In the genomic region with DNA sequence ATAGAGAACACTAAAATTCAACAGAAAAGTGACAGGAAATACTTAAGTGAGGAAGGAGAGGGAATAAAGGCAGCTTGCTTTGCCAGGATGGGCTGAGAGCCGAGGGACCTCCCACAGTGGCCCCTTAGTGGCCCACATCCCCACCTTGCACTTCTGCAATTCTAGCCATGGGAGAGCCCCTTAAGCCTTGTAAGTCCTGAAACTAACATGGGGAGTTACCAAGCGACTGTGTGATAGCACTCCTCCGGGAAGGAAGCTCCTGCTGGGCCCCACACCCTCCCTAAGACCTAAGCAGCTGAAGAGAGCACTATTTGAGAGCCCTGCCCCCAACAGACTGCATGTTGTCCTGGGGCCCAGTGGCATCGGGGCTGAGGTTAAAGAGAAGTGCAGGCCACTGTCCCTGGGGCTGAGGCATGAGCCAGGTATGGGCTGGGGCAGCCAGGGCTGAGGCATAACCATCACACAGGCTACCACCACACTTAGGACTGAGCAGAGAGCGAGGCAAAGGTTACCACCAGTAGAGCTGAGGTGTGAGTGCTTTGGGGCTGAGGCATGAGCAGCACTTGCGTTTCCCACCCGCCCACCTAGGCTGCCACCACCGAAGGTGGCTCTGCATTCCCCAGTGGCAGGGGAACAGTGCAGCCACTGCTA, we compare ENCODE assay signal across 2 cellular contexts.
TF ChIP-seq lines count a peak whose summit lies in the region.

No MANE protein-coding gene starts in this region.

TF ChIP-seq in GM23338, 12 proteins besides CTCF, POLR2A, EP300 and RAD21:
- TF ChIP-seq, protein P1, sequence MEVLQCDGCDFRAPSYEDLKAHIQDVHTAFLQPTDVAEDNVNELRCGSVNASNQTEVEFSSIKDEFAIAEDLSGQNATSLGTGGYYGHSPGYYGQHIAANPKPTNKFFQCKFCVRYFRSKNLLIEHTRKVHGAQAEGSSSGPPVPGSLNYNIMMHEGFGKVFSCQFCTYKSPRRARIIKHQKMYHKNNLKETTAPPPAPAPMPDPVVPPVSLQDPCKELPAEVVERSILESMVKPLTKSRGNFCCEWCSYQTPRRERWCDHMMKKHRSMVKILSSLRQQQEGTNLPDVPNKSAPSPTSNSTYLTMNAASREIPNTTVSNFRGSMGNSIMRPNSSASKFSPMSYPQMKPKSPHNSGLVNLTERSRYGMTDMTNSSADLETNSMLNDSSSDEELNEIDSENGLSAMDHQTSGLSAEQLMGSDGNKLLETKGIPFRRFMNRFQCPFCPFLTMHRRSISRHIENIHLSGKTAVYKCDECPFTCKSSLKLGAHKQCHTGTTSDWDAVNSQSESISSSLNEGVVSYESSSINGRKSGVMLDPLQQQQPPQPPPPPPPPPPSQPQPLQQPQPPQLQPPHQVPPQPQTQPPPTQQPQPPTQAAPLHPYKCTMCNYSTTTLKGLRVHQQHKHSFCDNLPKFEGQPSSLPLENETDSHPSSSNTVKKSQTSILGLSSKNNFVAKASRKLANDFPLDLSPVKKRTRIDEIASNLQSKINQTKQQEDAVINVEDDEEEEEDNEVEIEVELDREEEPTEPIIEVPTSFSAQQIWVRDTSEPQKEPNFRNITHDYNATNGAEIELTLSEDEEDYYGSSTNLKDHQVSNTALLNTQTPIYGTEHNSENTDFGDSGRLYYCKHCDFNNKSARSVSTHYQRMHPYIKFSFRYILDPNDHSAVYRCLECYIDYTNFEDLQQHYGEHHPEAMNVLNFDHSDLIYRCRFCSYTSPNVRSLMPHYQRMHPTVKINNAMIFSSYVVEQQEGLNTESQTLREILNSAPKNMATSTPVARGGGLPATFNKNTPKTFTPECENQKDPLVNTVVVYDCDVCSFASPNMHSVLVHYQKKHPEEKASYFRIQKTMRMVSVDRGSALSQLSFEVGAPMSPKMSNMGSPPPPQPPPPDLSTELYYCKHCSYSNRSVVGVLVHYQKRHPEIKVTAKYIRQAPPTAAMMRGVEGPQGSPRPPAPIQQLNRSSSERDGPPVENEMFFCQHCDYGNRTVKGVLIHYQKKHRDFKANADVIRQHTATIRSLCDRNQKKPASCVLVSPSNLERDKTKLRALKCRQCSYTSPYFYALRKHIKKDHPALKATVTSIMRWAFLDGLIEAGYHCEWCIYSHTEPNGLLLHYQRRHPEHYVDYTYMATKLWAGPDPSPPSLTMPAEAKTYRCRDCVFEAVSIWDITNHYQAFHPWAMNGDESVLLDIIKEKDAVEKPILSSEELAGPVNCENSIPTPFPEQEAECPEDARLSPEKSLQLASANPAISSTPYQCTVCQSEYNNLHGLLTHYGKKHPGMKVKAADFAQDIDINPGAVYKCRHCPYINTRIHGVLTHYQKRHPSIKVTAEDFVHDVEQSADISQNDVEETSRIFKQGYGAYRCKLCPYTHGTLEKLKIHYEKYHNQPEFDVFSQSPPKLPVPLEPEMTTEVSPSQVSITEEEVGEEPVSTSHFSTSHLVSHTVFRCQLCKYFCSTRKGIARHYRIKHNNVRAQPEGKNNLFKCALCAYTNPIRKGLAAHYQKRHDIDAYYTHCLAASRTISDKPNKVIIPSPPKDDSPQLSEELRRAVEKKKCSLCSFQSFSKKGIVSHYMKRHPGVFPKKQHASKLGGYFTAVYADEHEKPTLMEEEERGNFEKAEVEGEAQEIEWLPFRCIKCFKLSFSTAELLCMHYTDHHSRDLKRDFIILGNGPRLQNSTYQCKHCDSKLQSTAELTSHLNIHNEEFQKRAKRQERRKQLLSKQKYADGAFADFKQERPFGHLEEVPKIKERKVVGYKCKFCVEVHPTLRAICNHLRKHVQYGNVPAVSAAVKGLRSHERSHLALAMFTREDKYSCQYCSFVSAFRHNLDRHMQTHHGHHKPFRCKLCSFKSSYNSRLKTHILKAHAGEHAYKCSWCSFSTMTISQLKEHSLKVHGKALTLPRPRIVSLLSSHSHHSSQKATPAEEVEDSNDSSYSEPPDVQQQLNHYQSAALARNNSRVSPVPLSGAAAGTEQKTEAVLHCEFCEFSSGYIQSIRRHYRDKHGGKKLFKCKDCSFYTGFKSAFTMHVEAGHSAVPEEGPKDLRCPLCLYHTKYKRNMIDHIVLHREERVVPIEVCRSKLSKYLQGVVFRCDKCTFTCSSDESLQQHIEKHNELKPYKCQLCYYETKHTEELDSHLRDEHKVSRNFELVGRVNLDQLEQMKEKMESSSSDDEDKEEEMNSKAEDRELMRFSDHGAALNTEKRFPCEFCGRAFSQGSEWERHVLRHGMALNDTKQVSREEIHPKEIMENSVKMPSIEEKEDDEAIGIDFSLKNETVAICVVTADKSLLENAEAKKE (CRISPR knock-in tag; IDR thresholded peaks at IDR 0.05): no peak
- TF ChIP-seq EZH2 (IDR thresholded peaks at IDR 0.05; ENCODE audit: low read depth, unreplicated experiment) (no peak), NANOG (IDR thresholded peaks at IDR 0.05; ENCODE audit: borderline replicate concordance) (no peak), ETS1 (IDR thresholded peaks at IDR 0.05) (no peak), EZH2phosphoT487 (IDR thresholded peaks at IDR 0.05; ENCODE audit: unreplicated experiment) (no peak), ZNF331 (CRISPR knock-in tag; IDR thresholded peaks at IDR 0.05; ENCODE audit: low read depth) (no peak)

TF ChIP-seq in IMR-90, 13 proteins besides CTCF, POLR2A, EP300 and RAD21:
- no peak for TF ChIP-seq FOS (IDR thresholded peaks at IDR 0.05; ENCODE audit: low read depth, low read length)
TF ChIP-seq in IMR-90: peak in this region for 0.
